1 cellular context compared by ENCODE assay signal in the genomic region with DNA sequence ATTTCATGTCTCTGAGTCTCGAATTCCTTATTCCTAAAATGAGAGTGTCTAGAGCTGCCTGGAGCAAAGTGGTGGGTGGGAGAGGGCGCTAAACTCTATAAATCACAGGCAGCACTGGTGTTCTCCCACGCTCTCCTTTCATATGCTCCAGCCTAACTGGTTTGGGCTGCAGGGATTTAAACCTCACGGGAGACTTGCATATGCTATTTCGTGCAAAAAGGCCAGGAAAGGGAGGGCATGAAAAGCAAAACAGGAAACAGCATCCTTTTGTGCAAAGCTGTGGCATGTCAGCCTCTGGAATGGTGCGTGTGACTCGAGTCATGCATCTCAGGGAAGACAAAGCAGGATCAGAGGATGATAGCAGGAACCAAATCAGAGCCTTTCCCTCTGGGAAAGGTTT.
TF ChIP-seq lines count a peak whose summit lies in the region.

No MANE protein-coding gene starts in this region.

TF ChIP-seq in WTC11, 78 proteins besides CTCF, POLR2A, EP300 and RAD21 (continued from another document):
- TF ChIP-seq, protein P1, sequence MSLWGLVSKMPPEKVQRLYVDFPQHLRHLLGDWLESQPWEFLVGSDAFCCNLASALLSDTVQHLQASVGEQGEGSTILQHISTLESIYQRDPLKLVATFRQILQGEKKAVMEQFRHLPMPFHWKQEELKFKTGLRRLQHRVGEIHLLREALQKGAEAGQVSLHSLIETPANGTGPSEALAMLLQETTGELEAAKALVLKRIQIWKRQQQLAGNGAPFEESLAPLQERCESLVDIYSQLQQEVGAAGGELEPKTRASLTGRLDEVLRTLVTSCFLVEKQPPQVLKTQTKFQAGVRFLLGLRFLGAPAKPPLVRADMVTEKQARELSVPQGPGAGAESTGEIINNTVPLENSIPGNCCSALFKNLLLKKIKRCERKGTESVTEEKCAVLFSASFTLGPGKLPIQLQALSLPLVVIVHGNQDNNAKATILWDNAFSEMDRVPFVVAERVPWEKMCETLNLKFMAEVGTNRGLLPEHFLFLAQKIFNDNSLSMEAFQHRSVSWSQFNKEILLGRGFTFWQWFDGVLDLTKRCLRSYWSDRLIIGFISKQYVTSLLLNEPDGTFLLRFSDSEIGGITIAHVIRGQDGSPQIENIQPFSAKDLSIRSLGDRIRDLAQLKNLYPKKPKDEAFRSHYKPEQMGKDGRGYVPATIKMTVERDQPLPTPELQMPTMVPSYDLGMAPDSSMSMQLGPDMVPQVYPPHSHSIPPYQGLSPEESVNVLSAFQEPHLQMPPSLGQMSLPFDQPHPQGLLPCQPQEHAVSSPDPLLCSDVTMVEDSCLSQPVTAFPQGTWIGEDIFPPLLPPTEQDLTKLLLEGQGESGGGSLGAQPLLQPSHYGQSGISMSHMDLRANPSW (CRISPR knock-in tag; conservative IDR thresholded peaks at IDR 0.05; ENCODE audit: low read depth) = no peak
- TF ChIP-seq MXD4 (CRISPR knock-in tag; IDR thresholded peaks at IDR 0.05; ENCODE audit: borderline replicate concordance) (no peak), RORB (CRISPR knock-in tag; IDR thresholded peaks at IDR 0.05) (no peak)
